Comparison of ENCODE assay signal across 9 cellular contexts in the genomic region with DNA sequence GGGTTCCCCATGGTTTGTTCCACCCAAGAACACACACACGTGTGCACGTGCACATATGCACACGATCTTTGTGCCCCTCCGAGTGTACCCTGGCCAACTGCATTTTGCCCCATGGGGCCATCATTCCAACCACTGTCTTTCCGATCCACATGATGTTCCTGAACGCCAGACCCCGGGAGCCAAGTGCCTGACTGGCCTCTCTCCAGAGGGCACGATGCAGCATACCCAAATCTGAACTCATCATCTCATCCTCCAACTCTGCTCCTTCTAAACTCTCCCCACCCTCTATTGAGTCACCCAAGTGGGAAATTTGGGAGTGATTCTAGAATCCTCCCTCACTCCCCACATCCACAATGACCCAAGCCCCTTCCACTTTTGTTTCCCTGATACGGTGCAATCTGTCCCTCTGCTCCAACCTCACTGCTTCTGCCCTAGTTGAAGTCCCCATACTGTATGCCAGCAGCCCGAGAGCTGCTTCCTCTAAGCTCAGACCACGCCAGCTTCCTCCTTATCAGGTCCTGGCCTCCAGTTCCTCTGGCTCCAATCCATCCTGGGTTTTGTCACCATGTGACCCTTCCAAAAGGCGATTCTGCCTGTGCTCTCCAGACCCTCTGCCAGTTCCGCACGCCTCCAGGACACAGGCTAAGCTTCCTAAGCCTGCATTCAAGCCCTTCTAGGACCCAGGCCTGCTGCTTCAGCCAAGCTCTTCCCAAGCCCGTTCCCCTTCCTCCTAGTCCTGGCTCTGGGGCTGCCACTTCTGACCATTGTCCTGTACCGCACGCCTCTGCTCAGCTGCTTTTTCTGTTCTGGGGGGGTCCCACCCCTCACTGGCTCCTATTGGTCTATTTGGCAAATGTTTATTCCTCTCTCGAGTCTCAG. TPM values are rescaled to one million over a fixed set of nuclear protein-coding genes. Genes with fewer than 3 reads are reported as not detected.
DNase-seq lines count a peak whose midpoint lies in the region; ATAC-seq and TF ChIP-seq lines count a peak whose summit lies in the region.
"Had no signal": no experiment of that assay in that cellular context is flagged by ENCODE, and none has a peak within 500 bp of the region (broad histone marks: within the 10 kb centered on the region; RNA-seq: fewer than 3 reads in every experiment).

No MANE protein-coding gene starts in this region.

- H3K4me3 ChIP-seq in colonic mucosa, result no peak overlapping the region

- H3K36me3 ChIP-seq in colonic mucosa, result no peaks in the 10 kb centered on the region

- H3K9ac ChIP-seq in colonic mucosa (ENCODE audit: low read depth in 2 of 2, low read length in 2 of 2), result no peak overlapping the region

- H3K9me3 ChIP-seq in colonic mucosa, result no peaks in the 10 kb centered on the region

- ATAC-seq in sciatic nerve, result peak; percentile 75
- ATAC-seq in GM21737 (IDR thresholded peaks at IDR 0.05; ENCODE audit: unreplicated experiment), result no peak
- ATAC-seq: PC-3 had no signal

- no peaks in the 10 kb centered on the region for H3K4me1 ChIP-seq in colonic mucosa

- H3K27ac ChIP-seq in colonic mucosa, result no peak overlapping the region

- intact Hi-C loops in sciatic nerve (cut with DNase I), result no loop called here
- intact Hi-C loops in colonic mucosa (cut with DNase I), result no loop called here

- TF ChIP-seq CTCF in colonic mucosa (IDR thresholded peaks at IDR 0.05), result no peak

- no peaks in the 10 kb centered on the region for H3K27me3 ChIP-seq in colonic mucosa

- DNase-seq in OCI-M1 (lab: John Stamatoyannopoulos, UW) (peak; percentile 90), globus pallidus (ENCODE audit: low spot score) (peak; percentile 40), sciatic nerve (ENCODE audit: low spot score) (no peak), colonic mucosa (no peak)
- DNase-seq in stimulated activated CD4-positive, alpha-beta T cell treated with anti-CD3 and anti-CD28 coated beads, Interleukin-4, amount 100 ng/mL, for 1 hour, result no peak
- DNase-seq: activated CD4-positive, alpha-beta T cell treated with anti-CD3 and anti-CD28 coated beads for 1 hour; NCI-H146; PC-3 had no signal

RNA-seq across cellular contexts. Expression of gene TMEM208, which starts 10.1 kb away (rescaled TPM):
- total RNA-seq in sciatic nerve (24.6 TPM), colonic mucosa (10 to 100 TPM; 42.8 to 69.0 TPM)

RNA-seq across cellular contexts. Expression of gene ELMO3, which starts 17.9 kb away (rescaled TPM):
- total RNA-seq in sciatic nerve (2.0 TPM), colonic mucosa (10 to 100 TPM; 60.7 to 75.6 TPM)

RNA-seq across cellular contexts. Expression of gene E2F4, which starts 24.9 kb away (rescaled TPM):
- total RNA-seq in sciatic nerve, result 45.0 TPM
- total RNA-seq in colonic mucosa, result 10 to 100 TPM; 53.3 to 89.0 TPM

RNA-seq across cellular contexts. Expression of gene EXOC3L1, which starts 26.9 kb away (rescaled TPM):
- total RNA-seq in sciatic nerve (1.3 TPM), colonic mucosa (1 to 10 TPM; 2.3 to 4.6 TPM)
- total RNA-seq: PC-3 had no signal

RNA-seq across cellular contexts. Expression of gene FHOD1, which starts 30.4 kb away (rescaled TPM):
- total RNA-seq in sciatic nerve, result 35.3 TPM
- total RNA-seq in colonic mucosa, result 10 to 100 TPM; 21.6 to 47.2 TPM

Comparison
In these comparisons a context has a peak if more than half of its experiments do, and no peak if none do; other contexts are left out.
1. DNase-seq: peak in OCI-M1 (single experiment) and globus pallidus (single experiment); none in sciatic nerve (single experiment), colonic mucosa (single experiment) and stimulated activated CD4-positive, alpha-beta T cell treated with anti-CD3 and anti-CD28 coated beads, Interleukin-4, amount 100 ng/mL, for 1 hour (single experiment).
2. RNA of gene ELMO3, which starts 17.9 kb away (total RNA-seq): 60.7 to 75.6 TPM in colonic mucosa; 2.0 TPM in sciatic nerve (single experiment); every median in the first group is over 10 times any median in the second.